In the genomic region with DNA sequence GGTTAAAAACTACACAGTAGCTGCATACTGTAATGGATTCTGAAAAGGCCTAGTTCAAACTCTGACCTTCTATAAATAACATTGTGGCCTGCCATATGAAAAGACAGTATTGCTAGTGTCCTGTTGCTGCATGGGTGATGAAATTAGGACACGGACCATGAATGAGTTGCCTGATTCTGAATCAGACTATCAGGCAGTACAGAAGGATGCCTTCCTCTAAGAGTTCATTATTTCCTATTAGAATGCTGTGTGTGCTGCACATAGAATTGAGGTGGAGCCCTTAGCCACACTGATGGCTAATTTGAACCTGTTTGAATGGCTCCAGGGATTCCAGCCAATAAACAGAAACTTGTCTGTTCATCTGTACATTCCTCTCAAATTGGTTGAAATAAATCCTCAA, we compare ENCODE assay signal across 20 cellular contexts.
DNase-seq lines count a peak whose midpoint lies in the region; ATAC-seq and TF ChIP-seq lines count a peak whose summit lies in the region.
"Had no signal": no experiment of that assay in that cellular context is flagged by ENCODE, and none has a peak within 500 bp of the region (broad histone marks: within the 10 kb centered on the region; RNA-seq: fewer than 3 reads in every experiment).

No MANE protein-coding gene starts in this region.

- no peak for ATAC-seq in GM21423 (IDR thresholded peaks at IDR 0.05; ENCODE audit: unreplicated experiment)

- no peaks in the 10 kb centered on the region for H3K27me3 ChIP-seq in H7 (ENCODE audit: control insufficient read depth, insufficient read depth, low read length)
- H3K27me3 ChIP-seq: BE2C, BLaER1 had no signal

- no peaks in the 10 kb centered on the region for H3K36me3 ChIP-seq in H7 (replicated peaks; ENCODE audit: control insufficient read depth, insufficient read depth, low read length)
- H3K36me3 ChIP-seq: BE2C had no signal

- in situ Hi-C loops in SK-MEL-5 (cut with HindIII; ENCODE audit: low pct_unique_long_range_greater_than_20kb, low sequenced_read_pairs), result no loop called here

- H3K4me3 Mint-ChIP-seq in brain, result no peak overlapping the region
- H3K4me3 Mint-ChIP-seq: CD14-positive monocyte; CD4-positive, alpha-beta memory T cell; CD8-positive, alpha-beta memory T cell had no signal

- peaks cover 4% of the 10 kb centered on the region for H3K36me3 Mint-ChIP-seq in brain
- H3K36me3 Mint-ChIP-seq: CD14-positive monocyte; CD4-positive, alpha-beta memory T cell; CD4-positive, CD25-positive, alpha-beta regulatory T cell; CD8-positive, alpha-beta memory T cell had no signal

- H3K4me1 Mint-ChIP-seq in brain, result peaks cover 10% of the 10 kb centered on the region
- H3K4me1 Mint-ChIP-seq: CD4-positive, alpha-beta memory T cell; CD4-positive, CD25-positive, alpha-beta regulatory T cell; CD8-positive, alpha-beta memory T cell had no signal

- peak overlapping the region in 3 of 5 experiments; percentile 2 to 71 (median 17) for H3K27ac Mint-ChIP-seq in brain
- H3K27ac Mint-ChIP-seq: CD14-positive monocyte; CD4-positive, alpha-beta memory T cell; CD4-positive, CD25-positive, alpha-beta regulatory T cell; CD8-positive, alpha-beta memory T cell had no signal

- peaks cover 0 to 3% (median 0%) of the 10 kb centered on the region in 5 experiments for H3K9me3 Mint-ChIP-seq in brain
- H3K9me3 Mint-ChIP-seq: CD8-positive, alpha-beta memory T cell had no signal

- DNase-seq in MV-4-11 (lab: John Stamatoyannopoulos, UW) (peak; percentile 12), SK-MEL-5 (ENCODE audit: low read depth, low spot score) (peak; percentile 63), H7 (no peak), DMS79 (lab: John Stamatoyannopoulos, UW) (no peak)
- DNase-seq: 8988T; ACHN; BE2C; CD4-positive, alpha-beta memory T cell; CD4-positive, CD25-positive, alpha-beta regulatory T cell; CD8-positive, alpha-beta memory T cell; COR-L47; DMS 273 treated with DMSO at 0.1 percent for 48 hours; DMS153; DMS53; DMS79 treated with DMSO at 0.1 percent for 48 hours; GF-D8 had no signal

- no peaks in the 10 kb centered on the region for H3K27me3 Mint-ChIP-seq in brain
- H3K27me3 Mint-ChIP-seq: CD4-positive, alpha-beta memory T cell; CD4-positive, CD25-positive, alpha-beta regulatory T cell; CD8-positive, alpha-beta memory T cell had no signal

- H3K4me3 ChIP-seq in H7 (ENCODE audit: insufficient read depth, low read depth, low read length), result no peak overlapping the region
- H3K4me3 ChIP-seq: BLaER1 had no signal

- TF ChIP-seq CTCF in brain (conservative IDR thresholded peaks at IDR 0.05), result no peak

Comparison
In these comparisons a context has a peak if more than half of its experiments do, and no peak if none do; other contexts are left out.
1. DNase-seq: peak in MV-4-11 (single experiment) and SK-MEL-5 (single experiment); none in H7 (single experiment) and DMS79 (single experiment).